Comparison of ENCODE assay signal across 9 cellular contexts in the genomic region with DNA sequence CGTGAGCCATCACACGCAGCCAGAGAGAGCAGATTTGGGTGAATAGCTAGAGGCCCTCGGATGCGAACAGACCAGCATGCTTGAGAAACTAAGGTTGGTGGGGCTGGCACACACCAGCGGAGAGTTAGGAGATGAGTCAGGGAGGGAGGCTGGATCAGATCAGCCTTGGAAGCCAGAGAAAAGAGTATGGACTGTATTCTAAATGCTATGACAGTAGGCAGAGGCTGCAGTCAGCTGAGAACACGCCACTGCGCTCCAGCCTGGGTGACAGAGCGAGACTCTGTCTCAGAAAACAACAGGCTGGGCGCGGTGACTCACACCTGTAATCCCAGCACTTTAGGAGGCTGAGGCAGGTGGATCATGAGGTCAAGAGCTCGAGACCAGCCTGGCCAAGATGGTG. TPM values are rescaled to one million over a fixed set of nuclear protein-coding genes. Genes with fewer than 3 reads are reported as not detected.
DNase-seq lines count a peak whose midpoint lies in the region; ATAC-seq, FAIRE-seq and TF ChIP-seq lines count a peak whose summit lies in the region.
"Had no signal": no experiment of that assay in that cellular context is flagged by ENCODE, and none has a peak within 500 bp of the region (broad histone marks: within the 10 kb centered on the region; RNA-seq: fewer than 3 reads in every experiment).

No MANE protein-coding gene starts in this region.

- H3K9me3 Mint-ChIP-seq in stimulated activated memory B cell treated with anti-CD40 and anti-IgM and Interleukin-4, amounts not matched to agents 10 μg/mL and 1 μg/mL and 100 μg/mL, for 72 hours = peaks cover 3% of the 10 kb centered on the region
- H3K9me3 Mint-ChIP-seq: activated naive CD4-positive, alpha-beta T cell treated with anti-CD3 and anti-CD28 coated beads, Interleukin-2, amount 50 U/mL, for 24 hours had no signal

- FAIRE-seq in GM12892 (lab: Jason Lieb, UNC) = no peak

- peak overlapping the region; percentile 92 for H3K27ac Mint-ChIP-seq in stimulated activated memory B cell treated with anti-CD40 and anti-IgM and Interleukin-4, amounts not matched to agents 10 μg/mL and 1 μg/mL and 100 μg/mL, for 72 hours
- H3K27ac Mint-ChIP-seq: activated naive CD4-positive, alpha-beta T cell treated with anti-CD3 and anti-CD28 coated beads, Interleukin-2, amount 50 U/mL, for 24 hours had no signal

- DNase-seq in GM04503 (ENCODE audit: low read depth) = peak; percentile 69
- DNase-seq in T1000 (lab: John Stamatoyannopoulos, UW) = peak; percentile 47
- peak; percentile 73 for DNase-seq in fibroblast of the aortic adventitia (ENCODE audit: low read depth)
- DNase-seq in SKM-1 treated with dmso at 0.1 percent for 144 hours (lab: John Stamatoyannopoulos, UW; ENCODE audit: unreplicated experiment) = no peak
- no peak for DNase-seq in GM12892 (ENCODE audit: insufficient read length)

- no peak overlapping the region for H3K4me3 Mint-ChIP-seq in stimulated activated memory B cell treated with anti-CD40 and anti-IgM and Interleukin-4, amounts not matched to agents 10 μg/mL and 1 μg/mL and 100 μg/mL, for 72 hours
- H3K4me3 Mint-ChIP-seq: activated naive CD4-positive, alpha-beta T cell treated with anti-CD3 and anti-CD28 coated beads, Interleukin-2, amount 50 U/mL, for 24 hours had no signal

- no peak overlapping the region for H3K4me3 ChIP-seq in fibroblast of the aortic adventitia (ENCODE audit: low read depth, low read length)

- ATAC-seq in stimulated activated memory B cell treated with anti-CD40 and anti-IgM and Interleukin-4, amounts not matched to agents 10 μg/mL and 1 μg/mL and 100 μg/mL, for 72 hours = no peak
- ATAC-seq in HG03571 (IDR thresholded peaks at IDR 0.05; ENCODE audit: unreplicated experiment) (no peak), HG02642 (IDR thresholded peaks at IDR 0.05; ENCODE audit: poor library complexity, unreplicated experiment) (no peak)

- no peak for TF ChIP-seq CTCF in fibroblast of the aortic adventitia (IDR thresholded peaks at IDR 0.05; ENCODE audit: insufficient read depth, low read length)

- H3K27me3 Mint-ChIP-seq in stimulated activated memory B cell treated with anti-CD40 and anti-IgM and Interleukin-4, amounts not matched to agents 10 μg/mL and 1 μg/mL and 100 μg/mL, for 72 hours = no peaks in the 10 kb centered on the region
- H3K27me3 Mint-ChIP-seq: activated naive CD4-positive, alpha-beta T cell treated with anti-CD3 and anti-CD28 coated beads, Interleukin-2, amount 50 U/mL, for 24 hours had no signal

- TF ChIP-seq POLR2A in GM12892 (IDR thresholded peaks at IDR 0.05; ENCODE audit: low read depth, low read length) = no peak

- H3K4me1 Mint-ChIP-seq in stimulated activated memory B cell treated with anti-CD40 and anti-IgM and Interleukin-4, amounts not matched to agents 10 μg/mL and 1 μg/mL and 100 μg/mL, for 72 hours = peaks cover 49% of the 10 kb centered on the region

- H3K36me3 Mint-ChIP-seq in stimulated activated memory B cell treated with anti-CD40 and anti-IgM and Interleukin-4, amounts not matched to agents 10 μg/mL and 1 μg/mL and 100 μg/mL, for 72 hours = no peaks in the 10 kb centered on the region
- H3K36me3 Mint-ChIP-seq: activated naive CD4-positive, alpha-beta T cell treated with anti-CD3 and anti-CD28 coated beads, Interleukin-2, amount 50 U/mL, for 24 hours had no signal

RNA-seq across cellular contexts. Expression of a gene that starts 4.0 kb away (rescaled TPM):
- total RNA-seq in fibroblast of the aortic adventitia (ENCODE audit: low replicate concordance) = 19.3 and 76.5 TPM in 2 replicates
- polyA plus RNA-seq in GM12892 (2012; ENCODE audit: missing spikeins) = 14.7 TPM

RNA-seq across cellular contexts. Expression of a gene that starts 55.9 kb away (rescaled TPM):
- total RNA-seq in fibroblast of the aortic adventitia (ENCODE audit: low replicate concordance) = 0.54 and 0.65 TPM in 2 replicates
- 0.17 TPM for polyA plus RNA-seq in GM12892 (2012; ENCODE audit: missing spikeins)

Comparison
In these comparisons a context has a peak if more than half of its experiments do, and no peak if none do; other contexts are left out.
1. DNase-seq: peak in GM04503 (single experiment), T1000 (single experiment) and fibroblast of the aortic adventitia (single experiment); none in SKM-1 treated with dmso at 0.1 percent for 144 hours (single experiment) and GM12892 (single experiment).